Comparison of ENCODE assay signal across 15 cellular contexts in the genomic region with DNA sequence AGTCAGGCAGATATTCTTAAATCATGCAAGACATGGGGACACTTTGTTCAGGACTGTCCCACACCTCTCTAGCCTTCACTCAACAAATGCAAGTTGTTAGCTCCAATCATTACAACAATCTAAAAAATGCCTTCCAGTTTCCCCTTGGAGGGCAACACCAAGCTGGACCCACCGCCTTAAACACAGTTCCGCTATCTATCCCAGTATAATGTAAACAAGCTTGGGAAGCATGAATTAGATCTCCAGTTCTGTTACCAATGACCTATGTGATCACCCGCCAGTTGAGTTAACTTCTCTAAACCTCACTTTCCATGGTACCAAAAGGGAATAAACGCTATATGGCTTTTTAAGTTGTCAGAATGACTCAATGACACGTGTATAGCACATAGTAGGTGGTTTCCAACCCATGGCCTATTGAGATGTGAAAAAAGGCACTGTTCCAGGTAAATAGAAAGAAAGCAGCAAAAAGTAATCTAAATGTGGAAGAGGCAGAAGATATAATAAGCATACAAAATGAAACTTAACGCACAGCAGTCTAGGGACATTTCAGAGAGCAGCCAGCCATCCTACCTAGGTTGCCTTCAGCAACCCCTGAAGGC. TPM values are rescaled to one million over a fixed set of nuclear protein-coding genes. Genes with fewer than 3 reads are reported as not detected.
DNase-seq lines count a peak whose midpoint lies in the region; ATAC-seq and TF ChIP-seq lines count a peak whose summit lies in the region.
"Had no signal": no experiment of that assay in that cellular context is flagged by ENCODE, and none has a peak within 500 bp of the region (broad histone marks: within the 10 kb centered on the region; RNA-seq: fewer than 3 reads in every experiment).

No MANE protein-coding gene starts in this region.

- H2BK120ac ChIP-seq in mesenchymal stem cell (ENCODE audit: low read depth, low read length): no peak overlapping the region

- DNase-seq in CD8-positive, alpha-beta memory T cell: no peak
- no peak for DNase-seq in RWPE2 (ENCODE audit: low spot score)
- DNase-seq in mesenchymal stem cell: no peak
- DNase-seq in NCI-H526 (lab: John Stamatoyannopoulos, UW): no peak
- no peak for DNase-seq in activated effector memory CD4-positive, alpha-beta T cell treated with anti-CD3 and anti-CD28 coated beads, Interleukin-2, amount 50 U/mL, for 16 hours
- DNase-seq in Ammon's horn (ENCODE audit: low spot score): no peak
- DNase-seq: COR-L47, erythroblast, heart left ventricle, left colon, NCI-H2081 treated with DMSO at 0.1 percent for 48 hours, NCI-H748 treated with DMSO at 0.1 percent for 48 hours, SHP77 had no signal

- H3K14ac ChIP-seq in mesenchymal stem cell (ENCODE audit: low read length in 2 of 2): no peak overlapping the region

- H3K79me1 ChIP-seq in mesenchymal stem cell (replicated peaks; ENCODE audit: low read length, poor library complexity, severe bottlenecking): no peaks in the 10 kb centered on the region

- no peak overlapping the region for H3K23ac ChIP-seq in mesenchymal stem cell (ENCODE audit: low read length in 2 of 2)

- H3K27me3 Mint-ChIP-seq in CD8-positive, alpha-beta memory T cell: no peaks in the 10 kb centered on the region

- peaks cover 8% of the 10 kb centered on the region for H3K9me3 ChIP-seq in BLaER1
- no peaks in the 10 kb centered on the region for H3K9me3 ChIP-seq in CD8-positive, alpha-beta memory T cell (ENCODE audit: low read length)
- H3K9me3 ChIP-seq in RWPE2 (ENCODE audit: severe bottlenecking): no peaks in the 10 kb centered on the region
- no peaks in the 10 kb centered on the region for H3K9me3 ChIP-seq in mesenchymal stem cell (ENCODE audit: control insufficient read depth, low read length)

- H3K36me3 Mint-ChIP-seq in CD8-positive, alpha-beta memory T cell: peaks cover 2 to 11% (median 4%) of the 10 kb centered on the region in 3 donors

- H3K18ac ChIP-seq in mesenchymal stem cell (ENCODE audit: low read depth in 1 of 2, low read length in 2 of 2): no peak overlapping the region

- no peak overlapping the region for H3K4ac ChIP-seq in mesenchymal stem cell (ENCODE audit: low read depth in 1 of 2, low read length in 2 of 2)

- TF ChIP-seq CTCF in RWPE2 (IDR thresholded peaks at IDR 0.05; ENCODE audit: poor library complexity, severe bottlenecking): no peak

- H2BK5ac ChIP-seq in mesenchymal stem cell (ENCODE audit: low read depth, low read length, poor library complexity, severe bottlenecking): no peak overlapping the region

- CTCF ChIA-PET in CD8-positive, alpha-beta memory T cell (lab: Charles Lee): no interaction called here

- H2BK15ac ChIP-seq in mesenchymal stem cell (ENCODE audit: low read depth, poor library complexity, severe bottlenecking): no peak overlapping the region

- H3K36me3 ChIP-seq in BLaER1 (peaks cover 6% of the 10 kb centered on the region; the same call in 1 of the 2 replicates), RWPE2 (ENCODE audit: low read depth) (peaks cover 17% of the 10 kb centered on the region; the same call in 1 of the 2 replicates), mesenchymal stem cell (ENCODE audit: control insufficient read depth in 1 of 2, insufficient read depth in 2 of 2, low read depth in 1 of 2, low read length in 2 of 2) (peaks cover 0 to 4% of the 10 kb centered on the region in 2 experiments)
- no peaks in the 10 kb centered on the region for H3K36me3 ChIP-seq in CD8-positive, alpha-beta memory T cell (ENCODE audit: insufficient read depth, low read length)
- H3K36me3 ChIP-seq: heart left ventricle had no signal

- no peak overlapping the region for H2BK12ac ChIP-seq in mesenchymal stem cell (ENCODE audit: low read length in 2 of 2)

- no peak overlapping the region for H4K91ac ChIP-seq in mesenchymal stem cell (ENCODE audit: low read length)

- peak overlapping the region in 4 of 8 donors; percentile 2 to 94 (median 6) for H3K27ac Mint-ChIP-seq in CD8-positive, alpha-beta memory T cell

- ATAC-seq in RWPE2 (ENCODE audit: low read depth): no peak
- no peak for ATAC-seq in HG02588 (IDR thresholded peaks at IDR 0.05; ENCODE audit: unreplicated experiment)
- ATAC-seq: heart left ventricle, left colon had no signal

- H3K27ac ChIP-seq in BLaER1: no peak overlapping the region
- H3K27ac ChIP-seq in CD8-positive, alpha-beta memory T cell (ENCODE audit: low read depth, low read length): no peak overlapping the region
- H3K27ac ChIP-seq in RWPE2 (ENCODE audit: poor library complexity, severe bottlenecking): peak overlapping the region; percentile 88
- no peak overlapping the region for H3K27ac ChIP-seq in mesenchymal stem cell (ENCODE audit: low read length, poor library complexity, severe bottlenecking)

- peak overlapping the region in 4 of 7 donors; percentile 6 to 95 (median 88) for H3K4me3 Mint-ChIP-seq in CD8-positive, alpha-beta memory T cell

- H3K4me3 ChIP-seq in BLaER1: no peak overlapping the region
- no peak overlapping the region for H3K4me3 ChIP-seq in CD8-positive, alpha-beta memory T cell (ENCODE audit: low read length)
- no peak overlapping the region for H3K4me3 ChIP-seq in RWPE2 (ENCODE audit: severe bottlenecking)
- no peak overlapping the region for H3K4me3 ChIP-seq in mesenchymal stem cell (ENCODE audit: insufficient read depth in 1 of 2, low read depth in 1 of 2, low read length in 2 of 2)
- H3K4me3 ChIP-seq: heart left ventricle had no signal

- peaks cover 76% of the 10 kb centered on the region for H4K20me1 ChIP-seq in BLaER1

- no peaks in the 10 kb centered on the region for H3K27me3 ChIP-seq in BLaER1
- no peaks in the 10 kb centered on the region for H3K27me3 ChIP-seq in CD8-positive, alpha-beta memory T cell (ENCODE audit: insufficient read depth, low read length, poor library complexity, severe bottlenecking)
- no peaks in the 10 kb centered on the region for H3K27me3 ChIP-seq in RWPE2 (ENCODE audit: insufficient read depth, poor library complexity, severe bottlenecking)
- no peaks in the 10 kb centered on the region for H3K27me3 ChIP-seq in mesenchymal stem cell (ENCODE audit: control insufficient read depth in 1 of 2, insufficient read depth in 1 of 2, low read length in 2 of 2)
- H3K27me3 ChIP-seq: heart left ventricle had no signal

- peaks cover 0 to 2% (median 0%) of the 10 kb centered on the region in 5 donors for H3K9me3 Mint-ChIP-seq in CD8-positive, alpha-beta memory T cell

- no peak overlapping the region for H4K8ac ChIP-seq in mesenchymal stem cell (ENCODE audit: low read length)

- peak overlapping the region; percentile 26 for H2AK5ac ChIP-seq in mesenchymal stem cell (ENCODE audit: low read length, severe bottlenecking)

- no peak overlapping the region for H2AFZ ChIP-seq in mesenchymal stem cell (ENCODE audit: low read depth, low read length)

- no peak overlapping the region for H3K9ac ChIP-seq in BLaER1
- no peak overlapping the region for H3K9ac ChIP-seq in mesenchymal stem cell (ENCODE audit: low read length)

- peaks cover 75 to 87% (median 81%) of the 10 kb centered on the region in 3 donors for H3K4me1 Mint-ChIP-seq in CD8-positive, alpha-beta memory T cell

- POLR2A ChIA-PET in CD8-positive, alpha-beta memory T cell (lab: Charles Lee): no interaction called here

- peak overlapping the region; percentile 22 for H3K4me2 ChIP-seq in BLaER1
- H3K4me2 ChIP-seq in mesenchymal stem cell (ENCODE audit: low read length, poor library complexity, severe bottlenecking): no peak overlapping the region

- H3K4me1 ChIP-seq in BLaER1: peaks cover 74% of the 10 kb centered on the region
- H3K4me1 ChIP-seq in CD8-positive, alpha-beta memory T cell (ENCODE audit: insufficient read depth, low read length): peaks cover 51% of the 10 kb centered on the region
- peaks cover 52% of the 10 kb centered on the region for H3K4me1 ChIP-seq in RWPE2 (ENCODE audit: insufficient read depth, poor library complexity, severe bottlenecking)
- peaks cover 7% of the 10 kb centered on the region for H3K4me1 ChIP-seq in mesenchymal stem cell (ENCODE audit: control insufficient read depth, insufficient read depth, low read depth, low read length)

- over 99% methylated on average over 5 of the region's 6 CpGs for WGBS in mesenchymal stem cell

RNA-seq across cellular contexts. Expression of a gene that starts 2.4 kb away (rescaled TPM):
- 10 to 100 TPM; 23.7 to 25.5 TPM for total RNA-seq in CD8-positive, alpha-beta memory T cell
- polyA plus RNA-seq in CD8-positive, alpha-beta memory T cell: 7.4 TPM
- 38.5 TPM for polyA plus RNA-seq in mesenchymal stem cell (2013, experiment 1 of 2)
- 42.0 TPM for polyA plus RNA-seq in mesenchymal stem cell (2013, experiment 2 of 2)

RNA-seq across cellular contexts. Expression of a gene that starts 53.0 kb away (rescaled TPM):
- total RNA-seq in CD8-positive, alpha-beta memory T cell: 10 to 100 TPM; 41.7 to 46.0 TPM
- polyA plus RNA-seq in CD8-positive, alpha-beta memory T cell: 51.9 TPM
- polyA plus RNA-seq in mesenchymal stem cell (2013, experiment 1 of 2): 23.7 TPM
- 25.8 TPM for polyA plus RNA-seq in mesenchymal stem cell (2013, experiment 2 of 2)
